8 cellular contexts compared by ENCODE assay signal in genomic region chr3:172749201-172749965, GRCh38. TPM values are rescaled to one million over a fixed set of nuclear protein-coding genes. Genes with fewer than 3 reads are reported as not detected.
A peak's percentile ranks its signal among the peaks of the same experiment; 100 is the strongest.
DNase-seq lines count a peak whose midpoint lies in the region; ATAC-seq, FAIRE-seq and TF ChIP-seq lines count a peak whose summit lies in the region.

No MANE protein-coding gene starts in this region.

- no peak overlapping the region for H3K4ac ChIP-seq in mesenchymal stem cell (ENCODE audit: low read depth in 1 of 2, low read length in 2 of 2)

- no peaks in the 10 kb centered on the region for H3K27me3 ChIP-seq in mesenchymal stem cell (ENCODE audit: control insufficient read depth in 1 of 2, insufficient read depth in 1 of 2, low read length in 2 of 2)
- no peaks in the 10 kb centered on the region for H3K27me3 ChIP-seq in upper lobe of left lung

- no peaks in the 10 kb centered on the region for H3K9me3 Mint-ChIP-seq in chondrocyte (ENCODE audit: low read depth)

- no peaks in the 10 kb centered on the region for H3K27me3 Mint-ChIP-seq in chondrocyte (ENCODE audit: low read depth)

- H3K4me1 Mint-ChIP-seq in chondrocyte (ENCODE audit: low read depth) = peaks cover 55% of the 10 kb centered on the region

- H3K27ac Mint-ChIP-seq in chondrocyte (ENCODE audit: unreplicated experiment) = peak overlapping the region; percentile 100

- H2AFZ ChIP-seq in mesenchymal stem cell (ENCODE audit: low read depth, low read length) = no peak overlapping the region

- DNase-seq in NCI-H2081 (lab: John Stamatoyannopoulos, UW) (peak; percentile 57 to 76), chondrocyte (ENCODE audit: low spot score) (no peak), mesenchymal stem cell (peak; percentile 84), upper lobe of left lung (peak in 1 of 2 donors; percentile 27), NCI-H82 (lab: John Stamatoyannopoulos, UW) (no peak), 8988T (no peak), NCI-H2171 (lab: John Stamatoyannopoulos, UW) (no peak)

- WGBS in mesenchymal stem cell = 0% methylated on average over 5 of the region's 8 CpGs
- 27 to 33% methylated on average over 8 of the region's 8 CpGs for WGBS in upper lobe of left lung, 2 donors

- H2BK12ac ChIP-seq in mesenchymal stem cell (ENCODE audit: low read length in 2 of 2) = no peak overlapping the region

- no peak overlapping the region for H2BK5ac ChIP-seq in mesenchymal stem cell (ENCODE audit: low read depth, low read length, poor library complexity, severe bottlenecking)

- H2BK120ac ChIP-seq in mesenchymal stem cell (ENCODE audit: low read depth, low read length) = no peak overlapping the region

- H3K36me3 Mint-ChIP-seq in chondrocyte (ENCODE audit: low read depth) = no peaks in the 10 kb centered on the region

- H3K4me3 Mint-ChIP-seq in chondrocyte (ENCODE audit: unreplicated experiment) = peak overlapping the region; percentile 95

- H3K79me1 ChIP-seq in mesenchymal stem cell (replicated peaks; ENCODE audit: low read length, poor library complexity, severe bottlenecking) = no peaks in the 10 kb centered on the region

- H2BK15ac ChIP-seq in mesenchymal stem cell (ENCODE audit: low read depth, poor library complexity, severe bottlenecking) = no peak overlapping the region

- H3K4me1 ChIP-seq in mesenchymal stem cell (ENCODE audit: control insufficient read depth, insufficient read depth, low read depth, low read length) (peaks cover 2% of the 10 kb centered on the region), upper lobe of left lung (peaks cover 16 to 26% (median 18%) of the 10 kb centered on the region in 4 donors)

- no peak for TF ChIP-seq CTCF in chondrocyte (IDR thresholded peaks at IDR 0.05)
- no peak for TF ChIP-seq CTCF in upper lobe of left lung (IDR thresholded peaks at IDR 0.05)

- peak in 1 of 4 donors; percentile 76 for TF ChIP-seq EP300 in upper lobe of left lung (IDR thresholded peaks at IDR 0.05)

- H2AK5ac ChIP-seq in mesenchymal stem cell (ENCODE audit: low read length, severe bottlenecking) = peak overlapping the region; percentile 89

- no peak overlapping the region for H3K18ac ChIP-seq in mesenchymal stem cell (ENCODE audit: low read depth in 1 of 2, low read length in 2 of 2)

- no peak overlapping the region for H3K4me2 ChIP-seq in mesenchymal stem cell (ENCODE audit: low read length, poor library complexity, severe bottlenecking)

- H3K27ac ChIP-seq in mesenchymal stem cell (ENCODE audit: low read length, poor library complexity, severe bottlenecking) = peak overlapping the region; percentile 97
- H3K27ac ChIP-seq in upper lobe of left lung = peak overlapping the region; percentile 80 to 91 (median 84)

- H3K23ac ChIP-seq in mesenchymal stem cell (ENCODE audit: low read length in 2 of 2) = no peak overlapping the region

- H3K9ac ChIP-seq in mesenchymal stem cell (ENCODE audit: low read length) = peak overlapping the region; percentile 99

- H3K36me3 ChIP-seq in mesenchymal stem cell (ENCODE audit: control insufficient read depth in 1 of 2, insufficient read depth in 2 of 2, low read depth in 1 of 2, low read length in 2 of 2) (no peaks in the 10 kb centered on the region), upper lobe of left lung (no peaks in the 10 kb centered on the region)

- TF ChIP-seq POLR2A in upper lobe of left lung (IDR thresholded peaks at IDR 0.05) = no peak

- H3K9me3 ChIP-seq in mesenchymal stem cell (ENCODE audit: control insufficient read depth, low read length) (no peaks in the 10 kb centered on the region), upper lobe of left lung (no peaks in the 10 kb centered on the region)

- H4K8ac ChIP-seq in mesenchymal stem cell (ENCODE audit: low read length) = no peak overlapping the region

- peak; percentile 76 for FAIRE-seq in G401.6 (lab: Jason Lieb, UNC)

- H4K91ac ChIP-seq in mesenchymal stem cell (ENCODE audit: low read length) = no peak overlapping the region

- ATAC-seq in upper lobe of left lung (ENCODE audit: low FRiP score in 2 of 2) = peak; percentile 72 to 75

- H3K4me3 ChIP-seq in mesenchymal stem cell (ENCODE audit: insufficient read depth in 1 of 2, low read depth in 1 of 2, low read length in 2 of 2) (peak overlapping the region in 1 of 2 experiments; percentile 89), upper lobe of left lung (peak overlapping the region in 3 of 4 donors; percentile 75 to 98 (median 95))

- H3K14ac ChIP-seq in mesenchymal stem cell (ENCODE audit: low read length in 2 of 2) = no peak overlapping the region

RNA-seq across cellular contexts. Expression of gene ECT2, which starts 1.1 kb away (rescaled TPM):
- total RNA-seq in chondrocyte = 16.9 to 18.9 TPM (median 17.2 TPM) in 3 replicates
- 12.9 TPM for polyA plus RNA-seq in mesenchymal stem cell (2013, experiment 1 of 2)
- 13.6 TPM for polyA plus RNA-seq in mesenchymal stem cell (2013, experiment 2 of 2)
- total RNA-seq in upper lobe of left lung = 10 to 100 TPM in 5 of 6 donors, 1 to 10 TPM in 1; 7.1 to 18.7 (median 13.7) TPM

RNA-seq across cellular contexts. Expression of gene NCEH1, which starts 38.5 kb away (rescaled TPM):
- total RNA-seq in chondrocyte (6.5 to 7.1 TPM (median 6.7 TPM) in 3 replicates), upper lobe of left lung (10 to 100 TPM; 16.8 to 73.1 (median 36.4) TPM)
- 13.5 TPM for polyA plus RNA-seq in mesenchymal stem cell (2013, experiment 1 of 2)
- polyA plus RNA-seq in mesenchymal stem cell (2013, experiment 2 of 2) = 13.3 TPM

Comparison
In these comparisons a context has a peak if more than half of its experiments do, and no peak if none do; other contexts are left out.
1. DNase-seq: peak in NCI-H2081 (2 of 2) and mesenchymal stem cell (single experiment); none in chondrocyte (single experiment), NCI-H82 (single experiment), 8988T (single experiment) and NCI-H2171 (single experiment).